ENCODE assay signal across 10 cellular contexts in genomic region chr1:191888996-191889622, GRCh38.
DNase-seq lines count a peak whose midpoint lies in the region; ATAC-seq lines count a peak whose summit lies in the region.
"Had no signal": no experiment of that assay in that cellular context is flagged by ENCODE, and none has a peak within 500 bp of the region (broad histone marks: within the 10 kb centered on the region; RNA-seq: fewer than 3 reads in every experiment).

No MANE protein-coding gene starts in this region.

- DNase-seq in COR-L47 (lab: John Stamatoyannopoulos, UW) (peak; percentile 2), H4 (ENCODE audit: low spot score) (peak; percentile 57), NCI-H748 treated with DMSO at 0.1 percent for 48 hours (lab: John Stamatoyannopoulos, UW) (peak; percentile 13), left cardiac atrium (no peak), head of caudate nucleus (no peak)
- no peak for DNase-seq in activated CD8-positive, alpha-beta memory T cell treated with anti-CD3 and anti-CD28 coated beads, Interleukin-2, amount 10 ng/mL, durations not matched to agents 7 days and 5 days
- DNase-seq: HFFc6, trophoblast cell had no signal

- no peaks in the 10 kb centered on the region for H3K4me1 Mint-ChIP-seq in activated CD8-positive, alpha-beta memory T cell treated with anti-CD3 and anti-CD28 coated beads, Interleukin-2, amount 10 ng/mL, durations not matched to agents 7 days and 5 days

- ATAC-seq in left cardiac atrium (peak; percentile 41 to 87), GM18517 (IDR thresholded peaks at IDR 0.05; ENCODE audit: unreplicated experiment) (no peak), HG03175 (IDR thresholded peaks at IDR 0.05; ENCODE audit: unreplicated experiment) (no peak)
- no peak for ATAC-seq in activated CD8-positive, alpha-beta memory T cell treated with anti-CD3 and anti-CD28 coated beads, Interleukin-2, amount 10 ng/mL, durations not matched to agents 7 days and 5 days

- H3K27me3 Mint-ChIP-seq in activated CD8-positive, alpha-beta memory T cell treated with anti-CD3 and anti-CD28 coated beads, Interleukin-2, amount 10 ng/mL, durations not matched to agents 7 days and 5 days = no peaks in the 10 kb centered on the region

- peaks cover 3% of the 10 kb centered on the region for H3K9me3 Mint-ChIP-seq in activated CD8-positive, alpha-beta memory T cell treated with anti-CD3 and anti-CD28 coated beads, Interleukin-2, amount 10 ng/mL, durations not matched to agents 7 days and 5 days (ENCODE audit: low read depth)

- no peaks in the 10 kb centered on the region for H3K36me3 Mint-ChIP-seq in activated CD8-positive, alpha-beta memory T cell treated with anti-CD3 and anti-CD28 coated beads, Interleukin-2, amount 10 ng/mL, durations not matched to agents 7 days and 5 days

- intact Hi-C loops in left cardiac atrium (cut with DNase I) = no loop called here
- intact Hi-C loops in head of caudate nucleus (cut with DNase I) = no loop called here

- H3K27ac Mint-ChIP-seq in activated CD8-positive, alpha-beta memory T cell treated with anti-CD3 and anti-CD28 coated beads, Interleukin-2, amount 10 ng/mL, durations not matched to agents 7 days and 5 days = no peak overlapping the region
- H3K27ac Mint-ChIP-seq: HFFc6 had no signal

- no peak overlapping the region for H3K4me3 Mint-ChIP-seq in activated CD8-positive, alpha-beta memory T cell treated with anti-CD3 and anti-CD28 coated beads, Interleukin-2, amount 10 ng/mL, durations not matched to agents 7 days and 5 days
- H3K4me3 Mint-ChIP-seq: HFFc6 had no signal

- CTCF ChIA-PET in activated CD8-positive, alpha-beta memory T cell treated with anti-CD3 and anti-CD28 coated beads, Interleukin-2, amount 10 ng/mL, durations not matched to agents 7 days and 5 days (lab: Charles Lee) = interaction anchor here (1.2 kb wide), 1 partner anchor 11 kb away, joined by 3 read pairs; no protein-coding TSS in a partner anchor

Comparison
In these comparisons a context has a peak if more than half of its experiments do, and no peak if none do; other contexts are left out.
1. DNase-seq: peak in COR-L47 (single experiment), H4 (single experiment) and NCI-H748 treated with DMSO at 0.1 percent for 48 hours (single experiment); none in left cardiac atrium (single experiment), head of caudate nucleus (0 of 42) and activated CD8-positive, alpha-beta memory T cell treated with anti-CD3 and anti-CD28 coated beads, Interleukin-2, amount 10 ng/mL, durations not matched to agents 7 days and 5 days (single experiment).
2. ATAC-seq: peak in left cardiac atrium (2 of 2); none in GM18517 (single experiment), activated CD8-positive, alpha-beta memory T cell treated with anti-CD3 and anti-CD28 coated beads, Interleukin-2, amount 10 ng/mL, durations not matched to agents 7 days and 5 days (single experiment) and HG03175 (single experiment).